Comparison of ENCODE assay signal across 24 cellular contexts in the genomic region with DNA sequence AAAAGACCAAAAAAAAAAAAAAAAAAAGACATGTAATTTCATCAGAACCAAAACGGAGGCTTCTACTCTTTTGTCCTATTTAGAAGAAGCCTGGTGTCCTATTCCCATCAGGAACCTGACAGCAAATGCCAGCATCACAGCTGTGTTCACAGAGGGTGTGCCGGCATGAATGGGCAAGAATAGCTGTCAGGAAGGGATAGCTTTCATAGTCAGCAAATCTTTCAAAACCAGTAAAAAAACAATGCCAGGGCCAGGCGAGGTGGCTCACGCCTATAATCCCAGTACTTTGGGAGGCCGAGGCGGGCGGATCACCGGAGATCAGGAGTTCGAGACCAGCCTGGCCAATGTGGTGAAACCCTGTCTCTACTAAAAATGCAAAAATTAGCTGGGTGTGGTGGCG.
A peak's percentile ranks its signal among the peaks of the same experiment; 100 is the strongest.
DNase-seq lines count a peak whose midpoint lies in the region; ATAC-seq and TF ChIP-seq lines count a peak whose summit lies in the region.
"Had no signal": no experiment of that assay in that cellular context is flagged by ENCODE, and none has a peak within 500 bp of the region (broad histone marks: within the 10 kb centered on the region; RNA-seq: fewer than 3 reads in every experiment).

No MANE protein-coding gene starts in this region.

- H3K27ac ChIP-seq in heart right ventricle, result peak overlapping the region in 6 of 10 donors; percentile 41 to 84 (median 70)
- no peak overlapping the region for H3K27ac ChIP-seq in sigmoid colon
- H3K27ac ChIP-seq in brain microvascular endothelial cell, result no peak overlapping the region
- H3K27ac ChIP-seq: BLaER1, RWPE1, SK-N-MC had no signal

- H3K4me3 Mint-ChIP-seq in activated naive CD4-positive, alpha-beta T cell treated with anti-CD3 and anti-CD28 coated beads, Interleukin-2, amount 10 ng/mL, durations not matched to agents 7 days and 5 days, result no peak overlapping the region
- H3K4me3 Mint-ChIP-seq: CD4-positive, CD25-positive, alpha-beta regulatory T cell; GM23338; HFFc6 had no signal

- no peaks in the 10 kb centered on the region for H3K9me3 ChIP-seq in heart right ventricle
- no peaks in the 10 kb centered on the region for H3K9me3 ChIP-seq in sigmoid colon
- H3K9me3 ChIP-seq: BLaER1, HAP-1 had no signal

- H3K27me3 Mint-ChIP-seq in activated naive CD4-positive, alpha-beta T cell treated with anti-CD3 and anti-CD28 coated beads, Interleukin-2, amount 10 ng/mL, durations not matched to agents 7 days and 5 days, result no peaks in the 10 kb centered on the region
- H3K27me3 Mint-ChIP-seq: CD4-positive, CD25-positive, alpha-beta regulatory T cell had no signal

- no peaks in the 10 kb centered on the region for H3K9me3 Mint-ChIP-seq in activated naive CD4-positive, alpha-beta T cell treated with anti-CD3 and anti-CD28 coated beads, Interleukin-2, amount 10 ng/mL, durations not matched to agents 7 days and 5 days
- H3K9me3 Mint-ChIP-seq: CD4-positive, CD25-positive, alpha-beta regulatory T cell; GM23338 had no signal

- no peaks in the 10 kb centered on the region for H3K36me3 Mint-ChIP-seq in activated naive CD4-positive, alpha-beta T cell treated with anti-CD3 and anti-CD28 coated beads, Interleukin-2, amount 10 ng/mL, durations not matched to agents 7 days and 5 days
- H3K36me3 Mint-ChIP-seq: CD4-positive, CD25-positive, alpha-beta regulatory T cell had no signal

- no peak for TF ChIP-seq POLR2A in sigmoid colon (IDR thresholded peaks at IDR 0.05)

- no peak overlapping the region for H3K4me3 ChIP-seq in heart right ventricle
- H3K4me3 ChIP-seq in sigmoid colon, result no peak overlapping the region
- no peak overlapping the region for H3K4me3 ChIP-seq in brain microvascular endothelial cell (ENCODE audit: low read depth, low read length)
- H3K4me3 ChIP-seq: BLaER1, GM23338, HAP-1, SK-N-MC had no signal

- TF ChIP-seq CTCF in heart right ventricle (IDR thresholded peaks at IDR 0.05) (no peak), sigmoid colon (IDR thresholded peaks at IDR 0.05) (no peak), brain microvascular endothelial cell (IDR thresholded peaks at IDR 0.05; ENCODE audit: low read depth, low read length, missing control alignments) (no peak)

- 91 to 94% methylated on average over 9 to 10 of the region's 10 CpGs for WGBS in heart right ventricle, 2 donors
- 90 to 93% methylated on average over 10 of the region's 10 CpGs for WGBS in sigmoid colon, 2 donors

- intact Hi-C loops in heart right ventricle (cut with DNase I), result no loop called here
- intact Hi-C loops in Right ventricle myocardium superior (cut with DNase I), result no loop called here
- intact Hi-C loops in sigmoid colon (cut with DNase I), result no loop called here

- TF ChIP-seq EP300 in sigmoid colon (IDR thresholded peaks at IDR 0.05), result no peak

- no peaks in the 10 kb centered on the region for H3K4me1 Mint-ChIP-seq in activated naive CD4-positive, alpha-beta T cell treated with anti-CD3 and anti-CD28 coated beads, Interleukin-2, amount 10 ng/mL, durations not matched to agents 7 days and 5 days
- H3K4me1 Mint-ChIP-seq: CD4-positive, CD25-positive, alpha-beta regulatory T cell had no signal

- CTCF ChIA-PET in activated naive CD4-positive, alpha-beta T cell treated with anti-CD3 and anti-CD28 coated beads, Interleukin-2, amount 10 ng/mL, durations not matched to agents 7 days and 5 days (lab: Charles Lee), result no interaction called here

- H3K36me3 ChIP-seq in heart right ventricle (no peaks in the 10 kb centered on the region), sigmoid colon (no peaks in the 10 kb centered on the region), brain microvascular endothelial cell (replicated peaks) (no peaks in the 10 kb centered on the region)
- H3K36me3 ChIP-seq: BLaER1, HAP-1 had no signal

- no peak overlapping the region for H3K27ac Mint-ChIP-seq in activated naive CD4-positive, alpha-beta T cell treated with anti-CD3 and anti-CD28 coated beads, Interleukin-2, amount 10 ng/mL, durations not matched to agents 7 days and 5 days
- H3K27ac Mint-ChIP-seq: CD4-positive, CD25-positive, alpha-beta regulatory T cell; GM23338; HFFc6 had no signal

- in situ Hi-C loops in brain microvascular endothelial cell (cut with HindIII; ENCODE audit: low pct_ligation_motif_present, low sequenced_read_pairs), result no loop called here

- no peak for DNase-seq in heart right ventricle
- DNase-seq in Right ventricle myocardium superior, result no peak
- DNase-seq in NCI-H2171 (lab: John Stamatoyannopoulos, UW), result peak; percentile 69
- DNase-seq in cerebellar nuclear complex (lab: John Stamatoyannopoulos, UW), result peak; percentile 38 to 76
- DNase-seq in sigmoid colon, result peak; percentile 12
- DNase-seq in brain microvascular endothelial cell, result no peak
- no peak for DNase-seq in activated naive CD4-positive, alpha-beta T cell treated with anti-CD3 and anti-CD28 coated beads, Interleukin-2, amount 10 ng/mL, durations not matched to agents 7 days and 5 days
- DNase-seq: CD4-positive, CD25-positive, alpha-beta regulatory T cell; DMS53; HFFc6; KBM-7; NCI-H1105 treated with DMSO at 0.1 percent for 48 hours; NCI-H146; NCI-H2029 treated with DMSO at 0.1 percent for 48 hours; NCI-H526; NCI-H82; NK-92 treated with Interleukin-12 subunit alpha and Interleukin-12 subunit beta, amount 100 ng/mL, for 24 hours; SHP77 treated with DMSO at 0.1 percent for 48 hours had no signal

- H3K4me1 ChIP-seq in heart right ventricle (peaks cover 0 to 7% (median 0%) of the 10 kb centered on the region in 9 donors), sigmoid colon (peaks cover 0 to 8% (median 0%) of the 10 kb centered on the region in 4 donors)
- H3K4me1 ChIP-seq: HAP-1 had no signal

- H3K27me3 ChIP-seq in heart right ventricle (no peaks in the 10 kb centered on the region), sigmoid colon (no peaks in the 10 kb centered on the region), brain microvascular endothelial cell (replicated peaks) (no peaks in the 10 kb centered on the region)
- H3K27me3 ChIP-seq: BLaER1 had no signal

- ATAC-seq in heart right ventricle (no peak), Right ventricle myocardium superior (ENCODE audit: poor library complexity) (no peak), GM19463 (IDR thresholded peaks at IDR 0.05; ENCODE audit: unreplicated experiment) (no peak)
- ATAC-seq: GM23338 had no signal

Comparison
In these comparisons a context has a peak if more than half of its experiments do, and no peak if none do; other contexts are left out.
1. DNase-seq: peak in NCI-H2171 (single experiment), cerebellar nuclear complex (2 of 2) and sigmoid colon (single experiment); none in heart right ventricle (0 of 2), Right ventricle myocardium superior (single experiment), brain microvascular endothelial cell (single experiment) and activated naive CD4-positive, alpha-beta T cell treated with anti-CD3 and anti-CD28 coated beads, Interleukin-2, amount 10 ng/mL, durations not matched to agents 7 days and 5 days (single experiment).
2. H3K27ac ChIP-seq: peak in heart right ventricle (6 of 10); none in sigmoid colon (0 of 4) and brain microvascular endothelial cell (single experiment).